Comparison of ENCODE assay signal across 9 cellular contexts in the genomic region with DNA sequence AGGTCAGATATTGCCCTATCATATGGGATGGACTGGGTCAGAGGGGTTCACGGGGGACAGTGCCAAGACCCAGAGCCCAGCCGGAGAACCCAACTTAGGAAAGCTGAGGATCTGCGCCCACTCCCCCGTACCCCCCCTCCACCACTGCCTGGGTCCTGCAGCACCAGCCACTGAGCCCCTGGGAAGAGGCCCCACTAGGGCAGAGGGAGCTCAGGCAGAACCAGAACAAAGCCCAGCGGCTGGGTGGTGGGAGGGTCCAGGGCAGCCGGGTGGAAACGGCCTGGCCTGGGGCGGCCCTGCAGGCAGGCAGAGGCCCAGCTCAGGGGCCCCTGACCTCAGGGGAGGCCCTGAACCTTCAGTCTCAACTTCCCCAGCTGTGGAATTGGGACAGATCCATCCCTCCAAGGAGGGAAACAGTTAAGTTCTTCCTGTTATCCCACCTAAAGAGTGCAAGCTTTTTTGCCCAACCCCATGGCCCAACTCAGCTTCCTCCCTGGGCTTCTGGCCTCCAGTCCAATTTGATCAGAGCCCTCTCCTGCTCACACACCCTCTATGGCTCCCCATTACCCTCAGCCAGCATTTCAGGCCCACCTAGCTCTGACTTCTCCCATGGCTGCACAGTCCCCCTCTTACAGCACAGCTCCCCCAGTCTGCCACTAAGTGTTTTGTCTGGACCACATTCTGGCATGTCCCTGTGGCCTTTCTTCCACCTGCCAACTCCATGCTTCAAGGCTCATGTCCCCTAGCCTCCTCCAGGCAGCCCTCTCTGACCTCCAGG. TPM values are rescaled to one million over a fixed set of nuclear protein-coding genes. Genes with fewer than 3 reads are reported as not detected.
A peak's percentile ranks its signal among the peaks of the same experiment; 100 is the strongest.
DNase-seq lines count a peak whose midpoint lies in the region; ATAC-seq, FAIRE-seq and TF ChIP-seq lines count a peak whose summit lies in the region.
"Had no signal": no experiment of that assay in that cellular context is flagged by ENCODE, and none has a peak within 500 bp of the region (broad histone marks: within the 10 kb centered on the region; RNA-seq: fewer than 3 reads in every experiment).

No MANE protein-coding gene starts in this region.

- intact Hi-C loops in HepG2 (cut with micrococcal nuclease; ENCODE audit: unreplicated experiment), result no loop called here
- intact Hi-C loops in activated CD4-positive, alpha-beta T cell treated with anti-CD3 and anti-CD28 coated beads for 36 hours (cut with DNase I, micrococcal nuclease), result no loop called here

- no peak for TF ChIP-seq EP300 in HepG2 (IDR thresholded peaks at IDR 0.05; ENCODE audit: low read depth in 2 of 2, low read length in 2 of 2)
- TF ChIP-seq EP300 in HepG2 (CRISPR knock-in tag; IDR thresholded peaks at IDR 0.05; ENCODE audit: borderline replicate concordance), result no peak

- no TSS peak for BruUV-seq in HepG2 (replicated peaks; lab: Mats Ljungman, UMichigan)

- CTCF ChIA-PET in HepG2 (lab: Yijun Ruan, JAX; ENCODE audit: low intra/inter-chr PET ratio, low total read pairs), result no interaction called here
- CTCF ChIA-PET in activated CD4-positive, alpha-beta T cell treated with anti-CD3 and anti-CD28 coated beads for 36 hours (lab: Charles Lee), result interaction anchor here (0.6 to 2.5 kb wide), 7 partner anchors 17 to 802 kb away, joined by 3 to 8 read pairs (median 3); no protein-coding TSS in a partner anchor

- peaks cover 2% of the 10 kb centered on the region for H3K27me3 Mint-ChIP-seq in activated CD4-positive, alpha-beta T cell treated with anti-CD3 and anti-CD28 coated beads for 36 hours

- TF ChIP-seq RAD21 in HepG2 (CRISPR knock-in tag; IDR thresholded peaks at IDR 0.05), result no peak

- H3K4me3 ChIP-seq in HUES6 (ENCODE audit: low read depth, low read length) (peak overlapping the region; percentile 99), astrocyte of the cerebellum (ENCODE audit: low read depth, low read length) (peak overlapping the region; percentile 79), HepG2 (replicated peaks in 1 of 3; ENCODE audit: insufficient read depth in 1 of 3, low read depth in 2 of 3, low read length in 3 of 3) (peak overlapping the region; percentile 87 to 92 (median 89)), thoracic aorta (peak overlapping the region; percentile 84)

- H3K79me2 ChIP-seq in HepG2 (ENCODE audit: insufficient read depth, low read length), result peaks cover 58% of the 10 kb centered on the region

- H3K36me3 ChIP-seq in HUES6 (ENCODE audit: control insufficient read depth, insufficient read depth, low read length) (peaks cover 23% of the 10 kb centered on the region), HepG2 (replicated peaks in 1 of 2; ENCODE audit: control insufficient read depth in 1 of 2, insufficient read depth in 2 of 2, low read length in 2 of 2) (peaks cover 6 to 11% of the 10 kb centered on the region in 2 experiments; a peak in 4 of 5 replicates), thoracic aorta (peaks cover 6% of the 10 kb centered on the region)

- no CpG with 5 or more reads among the region's 8 CpGs for WGBS in HepG2 (ENCODE audit: low lambda C conversion rate)

- no peak for FAIRE-seq in HepG2 (lab: Jason Lieb, UNC)

- H3K27ac Mint-ChIP-seq in activated CD4-positive, alpha-beta T cell treated with anti-CD3 and anti-CD28 coated beads for 36 hours, result no peak overlapping the region
- H3K27ac Mint-ChIP-seq: activated naive CD8-positive, alpha-beta T cell treated with anti-CD3 and anti-CD28 coated beads for 36 hours had no signal

- no peak overlapping the region for H3K27ac ChIP-seq in HUES6 (ENCODE audit: low read depth, low read length)
- H3K27ac ChIP-seq in HepG2 (ENCODE audit: extremely low read length, insufficient read depth, low read length), result peak overlapping the region; percentile 95
- H3K27ac ChIP-seq in thoracic aorta, result peak overlapping the region; percentile 75 to 87

- H3K9me3 ChIP-seq in HUES6 (ENCODE audit: control insufficient read depth, insufficient read depth, low read depth, low read length) (no peaks in the 10 kb centered on the region), HepG2 (ENCODE audit: low read length) (no peaks in the 10 kb centered on the region), thoracic aorta (no peaks in the 10 kb centered on the region)

- peak overlapping the region; percentile 99 for H3K4me2 ChIP-seq in HepG2 (ENCODE audit: low read depth, low read length)

- H3K4me1 Mint-ChIP-seq in activated CD4-positive, alpha-beta T cell treated with anti-CD3 and anti-CD28 coated beads for 36 hours, result peaks cover 5% of the 10 kb centered on the region

- no peak; a peak in 1 of 4 replicates for TF ChIP-seq POLR2A in HepG2 (IDR thresholded peaks at IDR 0.05; ENCODE audit: insufficient read depth in 1 of 2, low read depth in 2 of 2, low read length in 2 of 2)

- TF ChIP-seq CTCF in astrocyte of the cerebellum (IDR thresholded peaks at IDR 0.05; ENCODE audit: low read depth, low read length, missing control alignments), result no peak
- TF ChIP-seq CTCF in HepG2 (CRISPR knock-in tag; IDR thresholded peaks at IDR 0.05), result no peak
- TF ChIP-seq CTCF in thoracic aorta (IDR thresholded peaks at IDR 0.05), result no peak

- H3K4me1 ChIP-seq in HUES6 (ENCODE audit: control insufficient read depth, insufficient read depth, low read length), result peaks cover 31% of the 10 kb centered on the region
- peaks cover 72% of the 10 kb centered on the region for H3K4me1 ChIP-seq in HepG2 (ENCODE audit: insufficient read depth, low read length)
- H3K4me1 ChIP-seq in thoracic aorta (ENCODE audit: control insufficient read depth in 1 of 2, low read depth in 2 of 2), result peaks cover 18 to 40% of the 10 kb centered on the region in 2 donors

- H3K27me3 ChIP-seq in HUES6 (ENCODE audit: control insufficient read depth, insufficient read depth, low read length), result no peaks in the 10 kb centered on the region
- no peaks in the 10 kb centered on the region for H3K27me3 ChIP-seq in HepG2 (ENCODE audit: control insufficient read depth in 1 of 2, insufficient read depth in 2 of 2, low read length in 2 of 2)
- no peaks in the 10 kb centered on the region for H3K27me3 ChIP-seq in thoracic aorta (replicated peaks; ENCODE audit: insufficient read depth)

- H4K20me1 ChIP-seq in HepG2 (ENCODE audit: insufficient read depth, low read length), result peaks cover 27% of the 10 kb centered on the region; the same call in 1 of the 2 replicates

- H2AFZ ChIP-seq in HepG2 (ENCODE audit: low read length), result no peak overlapping the region

- H3K9ac ChIP-seq in HUES6 (ENCODE audit: low read length) (peak overlapping the region; percentile 27), HepG2 (ENCODE audit: insufficient read depth, low read depth, low read length) (peak overlapping the region; percentile 90)

- H3K36me3 Mint-ChIP-seq in activated CD4-positive, alpha-beta T cell treated with anti-CD3 and anti-CD28 coated beads for 36 hours (ENCODE audit: low read depth), result no peaks in the 10 kb centered on the region
- H3K36me3 Mint-ChIP-seq: activated naive CD8-positive, alpha-beta T cell treated with anti-CD3 and anti-CD28 coated beads for 36 hours had no signal

- H3K4me3 Mint-ChIP-seq in activated CD4-positive, alpha-beta T cell treated with anti-CD3 and anti-CD28 coated beads for 36 hours, result no peak overlapping the region
- H3K4me3 Mint-ChIP-seq: activated naive CD8-positive, alpha-beta T cell treated with anti-CD3 and anti-CD28 coated beads for 36 hours had no signal

- no peaks in the 10 kb centered on the region for H3K9me3 Mint-ChIP-seq in activated CD4-positive, alpha-beta T cell treated with anti-CD3 and anti-CD28 coated beads for 36 hours (ENCODE audit: low read depth)
- H3K9me3 Mint-ChIP-seq: activated naive CD8-positive, alpha-beta T cell treated with anti-CD3 and anti-CD28 coated beads for 36 hours had no signal

- DNase-seq in astrocyte of the cerebellum (ENCODE audit: low read depth) (no peak), HepG2 (ENCODE audit: low spot score) (no peak), thoracic aorta (ENCODE audit: low spot score) (no peak)
- DNase-seq in central memory CD4-positive, alpha-beta T cell, result no peak
- no peak for DNase-seq in activated CD4-positive, alpha-beta T cell treated with anti-CD3 and anti-CD28 coated beads for 36 hours
- DNase-seq: activated naive CD8-positive, alpha-beta T cell treated with anti-CD3 and anti-CD28 coated beads for 36 hours; NCI-H2171 treated with DMSO at 0.1 percent for 48 hours had no signal

- in situ Hi-C loops in astrocyte of the cerebellum (cut with HindIII; ENCODE audit: low sequenced_read_pairs), result loop anchor here (10.0 kb wide), 1 partner anchor 78 kb away; no protein-coding TSS in a partner anchor
- in situ Hi-C loops in HepG2 (cut with HindIII; ENCODE audit: extremely low pct_ligation_motif_present, low pct_unique_long_range_greater_than_20kb), result no loop called here

- ATAC-seq in HepG2 (no peak), thoracic aorta (ENCODE audit: insufficient number of reproducible peaks, low FRiP score, low read depth) (no peak), HG03469 (IDR thresholded peaks at IDR 0.05; ENCODE audit: unreplicated experiment) (no peak)
- no peak for ATAC-seq in activated CD4-positive, alpha-beta T cell treated with anti-CD3 and anti-CD28 coated beads for 36 hours

- POLR2A ChIA-PET in HepG2 (lab: Yijun Ruan, JAX), result interaction anchor here (0.6 to 9.0 kb wide), 8 partner anchors 8 to 28 kb away, joined by 3 to 178 read pairs (median 20); a partner anchor contains a TSS
- POLR2A ChIA-PET in activated CD4-positive, alpha-beta T cell treated with anti-CD3 and anti-CD28 coated beads for 36 hours (lab: Charles Lee), result interaction anchor here (1.2 kb wide), 1 partner anchor 24 kb away, joined by 5 read pairs; a partner anchor contains a TSS

RNA-seq across cellular contexts. Expression of a gene that starts 3.1 kb away (rescaled TPM):
- 54.1 and 72.4 TPM in 2 replicates for total RNA-seq in HepG2 (2016; rRNA removed; fragmentation: Illumina TruSeq; extraction: Trizol)
- 22.9 and 27.2 TPM in 2 replicates for total RNA-seq in HepG2 (2016; cell fraction: cytosol; rRNA removed; fragmentation: Illumina TruSeq; extraction: Trizol; ENCODE audit: low read depth)
- total RNA-seq in HepG2 (2016; cell fraction: insoluble cytoplasmic fraction; rRNA removed; fragmentation: Illumina TruSeq; extraction: Trizol), result 48.8 and 69.5 TPM in 2 replicates
- total RNA-seq in HepG2 (2016; cell fraction: membrane; rRNA removed; fragmentation: Illumina TruSeq; extraction: Trizol), result 61.5 and 68.4 TPM in 2 replicates
- 29.9 and 36.5 TPM in 2 replicates for total RNA-seq in HepG2 (2016; cell fraction: nucleus; rRNA removed; fragmentation: Illumina TruSeq; extraction: Trizol)
- polyA plus RNA-seq in HepG2 (2011; rRNA removed), result 30.9 and 38.5 TPM in 2 replicates
- polyA plus RNA-seq in HepG2 (2011; cell fraction: cytosol; rRNA removed), result 31.1 and 56.9 TPM in 2 replicates
- 53.5 and 56.3 TPM in 2 replicates for polyA plus RNA-seq in HepG2 (2011; cell fraction: nucleus; rRNA removed)
- 18.4 and 25.4 TPM in 2 replicates for polyA plus RNA-seq in HepG2 (2012)
- polyA plus RNA-seq in HepG2 (2016; cell fraction: cytosol; fragmentation: Illumina TruSeq; extraction: Trizol; ENCODE audit: low read depth), result 25.2 and 25.5 TPM in 2 replicates
- polyA plus RNA-seq in HepG2 (2016; cell fraction: insoluble cytoplasmic fraction; fragmentation: Illumina TruSeq; extraction: Trizol; ENCODE audit: low read depth), result 59.8 and 61.8 TPM in 2 replicates
- polyA plus RNA-seq in HepG2 (2016; cell fraction: membrane; fragmentation: Illumina TruSeq; extraction: Trizol; ENCODE audit: low read depth), result 50.4 and 51.1 TPM in 2 replicates
- polyA plus RNA-seq in HepG2 (2016; cell fraction: nucleus; fragmentation: Illumina TruSeq; extraction: Trizol; ENCODE audit: insufficient read depth, low read depth), result 66.6 and 74.0 TPM in 2 replicates
- 45.5 and 76.9 TPM in 2 replicates for polyA minus RNA-seq in HepG2 (2011; rRNA and poly(A)+ RNA removed; ENCODE audit: low replicate concordance)
- 41.1 and 47.4 TPM in 2 replicates for polyA minus RNA-seq in HepG2 (2011; cell fraction: cytosol; rRNA and poly(A)+ RNA removed)
- polyA minus RNA-seq in HepG2 (2011; cell fraction: nucleus; rRNA and poly(A)+ RNA removed), result 10.2 and 12.1 TPM in 2 replicates
- 10 to 100 TPM; 42.0 to 68.1 TPM for total RNA-seq in thoracic aorta
- 1 to 10 TPM; 7.4 to 7.9 TPM for total RNA-seq in activated CD4-positive, alpha-beta T cell treated with anti-CD3 and anti-CD28 coated beads for 36 hours

RNA-seq across cellular contexts. Expression of a gene that starts 16.6 kb away (rescaled TPM):
- total RNA-seq in HepG2 (2016; rRNA removed; fragmentation: Illumina TruSeq; extraction: Trizol), result 10.6 and 13.6 TPM in 2 replicates
- total RNA-seq in HepG2 (2016; cell fraction: cytosol; rRNA removed; fragmentation: Illumina TruSeq; extraction: Trizol; ENCODE audit: low read depth), result 4.8 and 7.7 TPM in 2 replicates
- total RNA-seq in HepG2 (2016; cell fraction: insoluble cytoplasmic fraction; rRNA removed; fragmentation: Illumina TruSeq; extraction: Trizol), result 11.7 and 14.6 TPM in 2 replicates
- total RNA-seq in HepG2 (2016; cell fraction: membrane; rRNA removed; fragmentation: Illumina TruSeq; extraction: Trizol), result 11.2 and 12.2 TPM in 2 replicates
- 12.8 and 13.1 TPM in 2 replicates for total RNA-seq in HepG2 (2016; cell fraction: nucleus; rRNA removed; fragmentation: Illumina TruSeq; extraction: Trizol)
- polyA plus RNA-seq in HepG2 (2011; rRNA removed), result 17.2 and 19.8 TPM in 2 replicates
- polyA plus RNA-seq in HepG2 (2011; cell fraction: cytosol; rRNA removed), result 21.9 and 24.8 TPM in 2 replicates
- 29.8 and 34.9 TPM in 2 replicates for polyA plus RNA-seq in HepG2 (2011; cell fraction: nucleus; rRNA removed)
- 26.4 and 27.7 TPM in 2 replicates for polyA plus RNA-seq in HepG2 (2012)
- 7.6 and 9.7 TPM in 2 replicates for polyA plus RNA-seq in HepG2 (2016; cell fraction: cytosol; fragmentation: Illumina TruSeq; extraction: Trizol; ENCODE audit: low read depth)
- 20.5 and 23.3 TPM in 2 replicates for polyA plus RNA-seq in HepG2 (2016; cell fraction: insoluble cytoplasmic fraction; fragmentation: Illumina TruSeq; extraction: Trizol; ENCODE audit: low read depth)
- polyA plus RNA-seq in HepG2 (2016; cell fraction: membrane; fragmentation: Illumina TruSeq; extraction: Trizol; ENCODE audit: low read depth), result 14.5 and 14.9 TPM in 2 replicates
- 24.5 and 32.1 TPM in 2 replicates for polyA plus RNA-seq in HepG2 (2016; cell fraction: nucleus; fragmentation: Illumina TruSeq; extraction: Trizol; ENCODE audit: insufficient read depth, low read depth)
- polyA minus RNA-seq in HepG2 (2011; rRNA and poly(A)+ RNA removed; ENCODE audit: low replicate concordance), result 8.0 and 13.7 TPM in 2 replicates
- polyA minus RNA-seq in HepG2 (2011; cell fraction: cytosol; rRNA and poly(A)+ RNA removed), result 12.6 and 14.8 TPM in 2 replicates
- 9.7 and 13.4 TPM in 2 replicates for polyA minus RNA-seq in HepG2 (2011; cell fraction: nucleus; rRNA and poly(A)+ RNA removed)
- 10 to 100 TPM; 12.4 to 13.3 TPM for total RNA-seq in thoracic aorta
- total RNA-seq in activated CD4-positive, alpha-beta T cell treated with anti-CD3 and anti-CD28 coated beads for 36 hours, result 10 to 100 TPM; 10.9 to 11.7 TPM

RNA-seq across cellular contexts. Expression of a gene that starts 21.9 kb away (rescaled TPM):
- 0.13 and 0.15 TPM in 2 replicates for total RNA-seq in HepG2 (2016; rRNA removed; fragmentation: Illumina TruSeq; extraction: Trizol)
- total RNA-seq in HepG2 (2016; cell fraction: cytosol; rRNA removed; fragmentation: Illumina TruSeq; extraction: Trizol; ENCODE audit: low read depth), result 0.09 and 0.10 TPM in 2 replicates
- 0.18 and 0.19 TPM in 2 replicates for total RNA-seq in HepG2 (2016; cell fraction: insoluble cytoplasmic fraction; rRNA removed; fragmentation: Illumina TruSeq; extraction: Trizol)
- 0.06 and 0.07 TPM in 2 replicates for total RNA-seq in HepG2 (2016; cell fraction: membrane; rRNA removed; fragmentation: Illumina TruSeq; extraction: Trizol)
- 0.09 and 0.50 TPM in 2 replicates for total RNA-seq in HepG2 (2016; cell fraction: nucleus; rRNA removed; fragmentation: Illumina TruSeq; extraction: Trizol)
- polyA plus RNA-seq in HepG2 (2011; rRNA removed), result 1.5 and 1.9 TPM in 2 replicates
- 0.76 and 1.0 TPM in 2 replicates for polyA plus RNA-seq in HepG2 (2011; cell fraction: cytosol; rRNA removed)
- polyA plus RNA-seq in HepG2 (2011; cell fraction: nucleus; rRNA removed), result 7.3 and 10.3 TPM in 2 replicates
- polyA plus RNA-seq in HepG2 (2012), result 0.28 and 0.53 TPM in 2 replicates
- not detected in 2 replicates for polyA plus RNA-seq in HepG2 (2016; cell fraction: cytosol; fragmentation: Illumina TruSeq; extraction: Trizol; ENCODE audit: low read depth)
- 0.17 and 0.35 TPM in 2 replicates for polyA plus RNA-seq in HepG2 (2016; cell fraction: insoluble cytoplasmic fraction; fragmentation: Illumina TruSeq; extraction: Trizol; ENCODE audit: low read depth)
- not detected in 2 replicates for polyA plus RNA-seq in HepG2 (2016; cell fraction: membrane; fragmentation: Illumina TruSeq; extraction: Trizol; ENCODE audit: low read depth)
- 0.71 and 1.1 TPM in 2 replicates for polyA plus RNA-seq in HepG2 (2016; cell fraction: nucleus; fragmentation: Illumina TruSeq; extraction: Trizol; ENCODE audit: insufficient read depth, low read depth)
- 0.12 and 1.7 TPM in 2 replicates for polyA minus RNA-seq in HepG2 (2011; rRNA and poly(A)+ RNA removed; ENCODE audit: low replicate concordance)
- 0.35 and 0.79 TPM in 2 replicates for polyA minus RNA-seq in HepG2 (2011; cell fraction: cytosol; rRNA and poly(A)+ RNA removed)
- polyA minus RNA-seq in HepG2 (2011; cell fraction: nucleus; rRNA and poly(A)+ RNA removed), result 2.1 TPM in 2 replicates
- 1 to 10 TPM; 3.5 to 4.0 TPM for total RNA-seq in thoracic aorta
- under 1 TPM in 1 of 2 experiments, not detected in 1; 0.11 TPM for total RNA-seq in activated CD4-positive, alpha-beta T cell treated with anti-CD3 and anti-CD28 coated beads for 36 hours
- total RNA-seq: activated naive CD8-positive, alpha-beta T cell treated with anti-CD3 and anti-CD28 coated beads for 36 hours had no signal

RNA-seq across cellular contexts. Expression of a gene that starts 24.6 kb away (rescaled TPM):
- total RNA-seq in HepG2 (2016; rRNA removed; fragmentation: Illumina TruSeq; extraction: Trizol) (62.2 and 70.0 TPM in 2 replicates), thoracic aorta (10 to 100 TPM; 55.2 to 87.2 TPM)
- 49.6 and 50.1 TPM in 2 replicates for total RNA-seq in HepG2 (2016; cell fraction: cytosol; rRNA removed; fragmentation: Illumina TruSeq; extraction: Trizol; ENCODE audit: low read depth)
- total RNA-seq in HepG2 (2016; cell fraction: insoluble cytoplasmic fraction; rRNA removed; fragmentation: Illumina TruSeq; extraction: Trizol), result 66.9 and 67.7 TPM in 2 replicates
- total RNA-seq in HepG2 (2016; cell fraction: membrane; rRNA removed; fragmentation: Illumina TruSeq; extraction: Trizol), result 71.5 and 75.2 TPM in 2 replicates
- 37.2 and 48.0 TPM in 2 replicates for total RNA-seq in HepG2 (2016; cell fraction: nucleus; rRNA removed; fragmentation: Illumina TruSeq; extraction: Trizol)
- 74.5 and 82.0 TPM in 2 replicates for polyA plus RNA-seq in HepG2 (2011; rRNA removed)
- polyA plus RNA-seq in HepG2 (2011; cell fraction: cytosol; rRNA removed), result 69.8 and 85.6 TPM in 2 replicates
- polyA plus RNA-seq in HepG2 (2011; cell fraction: nucleus; rRNA removed), result 92.8 and 107 TPM in 2 replicates
- 44.2 and 51.1 TPM in 2 replicates for polyA plus RNA-seq in HepG2 (2012)
- 54.4 and 55.6 TPM in 2 replicates for polyA plus RNA-seq in HepG2 (2016; cell fraction: cytosol; fragmentation: Illumina TruSeq; extraction: Trizol; ENCODE audit: low read depth)
- 70.2 and 82.2 TPM in 2 replicates for polyA plus RNA-seq in HepG2 (2016; cell fraction: insoluble cytoplasmic fraction; fragmentation: Illumina TruSeq; extraction: Trizol; ENCODE audit: low read depth)
- 69.7 and 70.7 TPM in 2 replicates for polyA plus RNA-seq in HepG2 (2016; cell fraction: membrane; fragmentation: Illumina TruSeq; extraction: Trizol; ENCODE audit: low read depth)
- polyA plus RNA-seq in HepG2 (2016; cell fraction: nucleus; fragmentation: Illumina TruSeq; extraction: Trizol; ENCODE audit: insufficient read depth, low read depth), result 93.5 and 101 TPM in 2 replicates
- polyA minus RNA-seq in HepG2 (2011; rRNA and poly(A)+ RNA removed; ENCODE audit: low replicate concordance), result 31.9 and 92.2 TPM in 2 replicates
- 15.5 and 18.6 TPM in 2 replicates for polyA minus RNA-seq in HepG2 (2011; cell fraction: cytosol; rRNA and poly(A)+ RNA removed)
- polyA minus RNA-seq in HepG2 (2011; cell fraction: nucleus; rRNA and poly(A)+ RNA removed), result 20.5 and 25.1 TPM in 2 replicates
- total RNA-seq in activated CD4-positive, alpha-beta T cell treated with anti-CD3 and anti-CD28 coated beads for 36 hours, result 100 to 1,000 TPM; 109 to 132 TPM

RNA-seq across cellular contexts. Expression of a gene that starts 27.5 kb away (rescaled TPM):
- total RNA-seq in HepG2 (2016; rRNA removed; fragmentation: Illumina TruSeq; extraction: Trizol) (9.9 and 10.3 TPM in 2 replicates), thoracic aorta (10 to 100 TPM; 11.5 to 13.7 TPM)
- 7.1 and 12.3 TPM in 2 replicates for total RNA-seq in HepG2 (2016; cell fraction: cytosol; rRNA removed; fragmentation: Illumina TruSeq; extraction: Trizol; ENCODE audit: low read depth)
- total RNA-seq in HepG2 (2016; cell fraction: insoluble cytoplasmic fraction; rRNA removed; fragmentation: Illumina TruSeq; extraction: Trizol), result 10.7 and 11.6 TPM in 2 replicates
- 12.0 and 15.3 TPM in 2 replicates for total RNA-seq in HepG2 (2016; cell fraction: membrane; rRNA removed; fragmentation: Illumina TruSeq; extraction: Trizol)
- total RNA-seq in HepG2 (2016; cell fraction: nucleus; rRNA removed; fragmentation: Illumina TruSeq; extraction: Trizol), result 6.2 and 7.0 TPM in 2 replicates
- polyA plus RNA-seq in HepG2 (2011; rRNA removed), result 16.3 and 17.6 TPM in 2 replicates
- polyA plus RNA-seq in HepG2 (2011; cell fraction: cytosol; rRNA removed), result 16.8 and 22.4 TPM in 2 replicates
- 10.1 and 12.6 TPM in 2 replicates for polyA plus RNA-seq in HepG2 (2011; cell fraction: nucleus; rRNA removed)
- 9.7 and 10.1 TPM in 2 replicates for polyA plus RNA-seq in HepG2 (2012)
- polyA plus RNA-seq in HepG2 (2016; cell fraction: cytosol; fragmentation: Illumina TruSeq; extraction: Trizol; ENCODE audit: low read depth), result 24.0 and 30.1 TPM in 2 replicates
- 22.5 and 22.6 TPM in 2 replicates for polyA plus RNA-seq in HepG2 (2016; cell fraction: insoluble cytoplasmic fraction; fragmentation: Illumina TruSeq; extraction: Trizol; ENCODE audit: low read depth)
- 21.6 and 24.0 TPM in 2 replicates for polyA plus RNA-seq in HepG2 (2016; cell fraction: membrane; fragmentation: Illumina TruSeq; extraction: Trizol; ENCODE audit: low read depth)
- 20.5 and 25.4 TPM in 2 replicates for polyA plus RNA-seq in HepG2 (2016; cell fraction: nucleus; fragmentation: Illumina TruSeq; extraction: Trizol; ENCODE audit: insufficient read depth, low read depth)
- polyA minus RNA-seq in HepG2 (2011; rRNA and poly(A)+ RNA removed; ENCODE audit: low replicate concordance), result 10.8 and 31.8 TPM in 2 replicates
- 5.4 and 6.4 TPM in 2 replicates for polyA minus RNA-seq in HepG2 (2011; cell fraction: cytosol; rRNA and poly(A)+ RNA removed)
- polyA minus RNA-seq in HepG2 (2011; cell fraction: nucleus; rRNA and poly(A)+ RNA removed), result 8.2 and 9.4 TPM in 2 replicates
- total RNA-seq in activated CD4-positive, alpha-beta T cell treated with anti-CD3 and anti-CD28 coated beads for 36 hours, result 10 to 100 TPM; 22.6 to 24.5 TPM
